9 cellular contexts compared by ENCODE assay signal in genomic region chr15:28086175-28086703, GRCh38. TPM values are rescaled to one million over a fixed set of nuclear protein-coding genes. Genes with fewer than 3 reads are reported as not detected.
DNase-seq lines count a peak whose midpoint lies in the region; ATAC-seq, FAIRE-seq and TF ChIP-seq lines count a peak whose summit lies in the region.
"Had no signal": no experiment of that assay in that cellular context is flagged by ENCODE, and none has a peak within 500 bp of the region (broad histone marks: within the 10 kb centered on the region; RNA-seq: fewer than 3 reads in every experiment).

No MANE protein-coding gene starts in this region.

- peaks cover 4% of the 10 kb centered on the region for H3K4me1 Mint-ChIP-seq in activated CD4-positive, alpha-beta T cell treated with anti-CD3 and anti-CD28 coated beads for 36 hours
- H3K4me1 Mint-ChIP-seq in endodermal cell (no peaks in the 10 kb centered on the region), natural killer cell (peaks cover 11 to 12% of the 10 kb centered on the region in 2 donors)

- H3K27me3 Mint-ChIP-seq in activated CD4-positive, alpha-beta T cell treated with anti-CD3 and anti-CD28 coated beads for 36 hours, result peaks cover 44% of the 10 kb centered on the region
- H3K27me3 Mint-ChIP-seq in endodermal cell (ENCODE audit: insufficient read depth), result peaks cover 26% of the 10 kb centered on the region
- peaks cover 22 to 29% of the 10 kb centered on the region in 2 donors for H3K27me3 Mint-ChIP-seq in natural killer cell (ENCODE audit: low read depth in 2 of 2)

- CTCF ChIA-PET in AG04450 (lab: Charles Lee), result interaction anchor here (0.6 to 1.5 kb wide), 4 partner anchors 7 to 1996 kb away, joined by 3 to 7 read pairs (median 4); no protein-coding TSS in a partner anchor
- CTCF ChIA-PET in activated CD4-positive, alpha-beta T cell treated with anti-CD3 and anti-CD28 coated beads for 36 hours (lab: Charles Lee), result interaction anchor here (0.7 to 1.2 kb wide), 3 partner anchors 12 to 513 kb away, joined by 3 to 6 read pairs (median 3); no protein-coding TSS in a partner anchor

- H3K4me3 ChIP-seq in AG04450 (ENCODE audit: low read depth, low read length), result no peak overlapping the region
- no peak overlapping the region for H3K4me3 ChIP-seq in endodermal cell (ENCODE audit: low read length)

- DNase-seq in AG04450 (ENCODE audit: low read depth, low spot score) (peak; percentile 16), GM12891 (ENCODE audit: insufficient read length, low spot score) (peak; percentile 53), M059J (ENCODE audit: low read depth) (peak; percentile 49), endodermal cell (peak; percentile 87), natural killer cell (peak; percentile 39), middle frontal gyrus (ENCODE audit: extremely low spot score, low spot score) (no peak)
- DNase-seq in activated CD4-positive, alpha-beta T cell treated with anti-CD3 and anti-CD28 coated beads for 36 hours, result peak; percentile 70

- WGBS in endodermal cell (ENCODE audit: insufficient coverage in 1 of 2, insufficient read length in 1 of 2), 2 experiments, result 5% methylated on average over 2 of the region's 2 CpGs; no CpG with 5 or more reads in 1 of the 2 experiments

- TF ChIP-seq CTCF in AG04450 (IDR thresholded peaks at IDR 0.05; ENCODE audit: low read depth, low read length), result peak; percentile 84
- TF ChIP-seq CTCF in endodermal cell (conservative IDR thresholded peaks at IDR 0.05), result peak; percentile 84
- TF ChIP-seq CTCF in natural killer cell (IDR thresholded peaks at IDR 0.05), result peak; percentile 74

- H3K27ac Mint-ChIP-seq in activated CD4-positive, alpha-beta T cell treated with anti-CD3 and anti-CD28 coated beads for 36 hours, result no peak overlapping the region
- H3K27ac Mint-ChIP-seq in endodermal cell (no peak overlapping the region), natural killer cell (peak overlapping the region; percentile 7 to 29)

- ATAC-seq in HG02588 (IDR thresholded peaks at IDR 0.05; ENCODE audit: unreplicated experiment) (peak; percentile 92), natural killer cell (peak; percentile 94 to 100 (median 100))
- peak; percentile 98 for ATAC-seq in activated CD4-positive, alpha-beta T cell treated with anti-CD3 and anti-CD28 coated beads for 36 hours

- no peak overlapping the region for H3K9ac ChIP-seq in endodermal cell (ENCODE audit: extremely low read depth, low read length, poor library complexity, severe bottlenecking)

- peaks cover 4% of the 10 kb centered on the region for H3K27me3 ChIP-seq in AG04450 (ENCODE audit: control insufficient read depth, insufficient read depth, low read length)
- no peaks in the 10 kb centered on the region for H3K27me3 ChIP-seq in endodermal cell (ENCODE audit: control insufficient read depth, insufficient read depth, low read length, poor library complexity, severe bottlenecking)

- no peaks in the 10 kb centered on the region for H3K36me3 ChIP-seq in endodermal cell (ENCODE audit: control insufficient read depth, insufficient read depth, low read length)
- H3K36me3 ChIP-seq: neutrophil had no signal

- POLR2A ChIA-PET in AG04450 (lab: Yijun Ruan, JAX), result interaction anchor here (0.5 kb wide), 1 partner anchor 9 kb away, joined by 4 read pairs; no protein-coding TSS in a partner anchor
- POLR2A ChIA-PET in activated CD4-positive, alpha-beta T cell treated with anti-CD3 and anti-CD28 coated beads for 36 hours (lab: Charles Lee), result no interaction called here

- peak; percentile 87 for FAIRE-seq in GM12891 (lab: Jason Lieb, UNC)

- no peak overlapping the region for H3K4me3 Mint-ChIP-seq in activated CD4-positive, alpha-beta T cell treated with anti-CD3 and anti-CD28 coated beads for 36 hours
- H3K4me3 Mint-ChIP-seq in endodermal cell (no peak overlapping the region), natural killer cell (no peak overlapping the region)

- H3K9me3 Mint-ChIP-seq in activated CD4-positive, alpha-beta T cell treated with anti-CD3 and anti-CD28 coated beads for 36 hours (ENCODE audit: low read depth), result peaks cover 20% of the 10 kb centered on the region
- H3K9me3 Mint-ChIP-seq in endodermal cell (peaks cover 26% of the 10 kb centered on the region), natural killer cell (peaks cover 0 to 5% of the 10 kb centered on the region in 2 donors)

- intact Hi-C loops in activated CD4-positive, alpha-beta T cell treated with anti-CD3 and anti-CD28 coated beads for 36 hours (cut with DNase I, micrococcal nuclease), result loop anchor here (1.0 to 2.0 kb wide), 3 partner anchors 21 to 37 kb away; no protein-coding TSS in a partner anchor
- intact Hi-C loops in natural killer cell (cut with micrococcal nuclease), result loop anchor here (1.0 kb wide), 1 partner anchor 37 kb away; no protein-coding TSS in a partner anchor

- H3K9me3 ChIP-seq in AG04450 (ENCODE audit: control insufficient read depth, insufficient read depth, low read length) (peaks cover 10% of the 10 kb centered on the region; the same call in 1 of the 2 replicates), endodermal cell (ENCODE audit: control insufficient read depth, low read length) (peaks cover 18% of the 10 kb centered on the region)

- H3K36me3 Mint-ChIP-seq in activated CD4-positive, alpha-beta T cell treated with anti-CD3 and anti-CD28 coated beads for 36 hours (ENCODE audit: low read depth), result peaks cover 9% of the 10 kb centered on the region
- H3K36me3 Mint-ChIP-seq in endodermal cell (ENCODE audit: low read depth) (no peaks in the 10 kb centered on the region), natural killer cell (peaks cover 13% of the 10 kb centered on the region)

- H3K27ac ChIP-seq in AG04450 (ENCODE audit: low read depth, low read length) (no peak overlapping the region), endodermal cell (ENCODE audit: low read depth, low read length) (no peak overlapping the region)
- H3K27ac ChIP-seq: neutrophil had no signal

- no peak for TF ChIP-seq POLR2A in GM12891 (IDR thresholded peaks at IDR 0.05; ENCODE audit: low read depth, low read length)

- H3K4me1 ChIP-seq in endodermal cell (ENCODE audit: control insufficient read depth, insufficient read depth, low read length), result no peaks in the 10 kb centered on the region

TF ChIP-seq in GM12891, 5 proteins besides CTCF, POLR2A, EP300 and RAD21:
- no peak for TF ChIP-seq POLR2AphosphoS5 (IDR thresholded peaks at IDR 0.05; ENCODE audit: low read depth, low read length)

RNA-seq across cellular contexts. Expression of gene OCA2, which starts 12.9 kb away (rescaled TPM):
- polyA plus RNA-seq in AG04450 (2011; rRNA removed), result not detected in 2 replicates
- not detected in 2 replicates for polyA minus RNA-seq in AG04450 (2011; rRNA and poly(A)+ RNA removed)
- 0.17 TPM for polyA plus RNA-seq in GM12891 (2012; ENCODE audit: low read depth, missing spikeins)
- total RNA-seq in M059J (2014; rRNA removed; shearing (Covaris generic)), result not detected in 2 replicates
- total RNA-seq in activated CD4-positive, alpha-beta T cell treated with anti-CD3 and anti-CD28 coated beads for 36 hours, result not detected
- total RNA-seq in endodermal cell, result under 1 TPM; 0.29 to 0.84 TPM
- 1.1 TPM for polyA plus RNA-seq in endodermal cell (2013, experiment 1 of 2)
- 0.79 TPM for polyA plus RNA-seq in endodermal cell (2013, experiment 2 of 2)
- 1 to 10 TPM in 1 of 3 donors, under 1 TPM in 2; 0.35 to 1.5 (median 0.56) TPM for total RNA-seq in natural killer cell

Comparison
In these comparisons a context has a peak if more than half of its experiments do, and no peak if none do; other contexts are left out.
1. H3K27ac Mint-ChIP-seq: peak in natural killer cell (2 of 2); none in activated CD4-positive, alpha-beta T cell treated with anti-CD3 and anti-CD28 coated beads for 36 hours (single experiment) and endodermal cell (single experiment).
2. Peak in every context shown above with its lines, with median percentiles within 50 percentile points of each other: CTCF ChIP-seq and ATAC-seq.